Comparison of ENCODE assay signal across 9 cellular contexts in genomic region chr2:218404351-218405145, GRCh38. TPM values are rescaled to one million over a fixed set of nuclear protein-coding genes. Genes with fewer than 3 reads are reported as not detected.
A peak's percentile ranks its signal among the peaks of the same experiment; 100 is the strongest.
DNase-seq lines count a peak whose midpoint lies in the region; ATAC-seq and TF ChIP-seq lines count a peak whose summit lies in the region.
"Had no signal": no experiment of that assay in that cellular context is flagged by ENCODE, and none has a peak within 500 bp of the region (broad histone marks: within the 10 kb centered on the region; RNA-seq: fewer than 3 reads in every experiment).

No MANE protein-coding gene starts in this region.

- H3K4me3 Mint-ChIP-seq in T-helper 1 cell treated with Interleukin-12 subunit alpha and Interleukin-12 subunit beta and Interleukin-4 antibody, amounts not matched to agents 30 μg/mL and 1 μg/mL, for 36 hours, result peak overlapping the region; percentile 28
- no peak overlapping the region for H3K4me3 Mint-ChIP-seq in mesothelial cell of epicardium

- no peak for TF ChIP-seq POLR2A in adrenal gland (IDR thresholded peaks at IDR 0.05)

- no peak overlapping the region for H3K27ac Mint-ChIP-seq in T-helper 1 cell treated with Interleukin-12 subunit alpha and Interleukin-12 subunit beta and Interleukin-4 antibody, amounts not matched to agents 30 μg/mL and 1 μg/mL, for 36 hours
- peak overlapping the region; percentile 61 for H3K27ac Mint-ChIP-seq in mesothelial cell of epicardium

- no peak for DNase-seq in T-helper 1 cell
- DNase-seq in adrenal gland, result peak in 2 of 7 donors; percentile 28 to 37
- no peak for DNase-seq in mesothelial cell of epicardium (ENCODE audit: low spot score in 2 of 2, unreplicated experiment in 2 of 2)
- no peak for DNase-seq in thoracic aorta (ENCODE audit: low spot score)
- DNase-seq in kidney tubule cell (ENCODE audit: low spot score), result no peak
- no peak for DNase-seq in activated CD4-positive, CD25-positive, alpha-beta regulatory T cell (lab: John Stamatoyannopoulos, UW)
- DNase-seq: activated CD4-positive, alpha-beta T cell treated with anti-CD3 and anti-CD28 coated beads, Interleukin-2, amount 50 U/mL, for 1 hour had no signal

- ATAC-seq in thoracic aorta (ENCODE audit: insufficient number of reproducible peaks, low FRiP score, low read depth), result no peak
- ATAC-seq in GM21723 (IDR thresholded peaks at IDR 0.05; ENCODE audit: unreplicated experiment), result no peak

- TF ChIP-seq CTCF in adrenal gland (IDR thresholded peaks at IDR 0.05), result no peak
- no peak for TF ChIP-seq CTCF in mesothelial cell of epicardium (IDR thresholded peaks at IDR 0.05; ENCODE audit: unreplicated experiment)
- TF ChIP-seq CTCF in thoracic aorta (IDR thresholded peaks at IDR 0.05), result no peak

- H3K4me3 ChIP-seq in adrenal gland (no peak overlapping the region), thoracic aorta (no peak overlapping the region)

- peaks cover 17 to 49% of the 10 kb centered on the region in 2 donors for H3K4me1 ChIP-seq in adrenal gland (replicated peaks in 1 of 2)
- H3K4me1 ChIP-seq in thoracic aorta (ENCODE audit: control insufficient read depth in 1 of 2, low read depth in 2 of 2), result peaks cover 16 to 59% of the 10 kb centered on the region in 2 donors

- H3K36me3 Mint-ChIP-seq in T-helper 1 cell treated with Interleukin-12 subunit alpha and Interleukin-12 subunit beta and Interleukin-4 antibody, amounts not matched to agents 30 μg/mL and 1 μg/mL, for 36 hours (ENCODE audit: low read depth), result peaks cover 28% of the 10 kb centered on the region
- H3K36me3 Mint-ChIP-seq in mesothelial cell of epicardium, result peaks cover 12% of the 10 kb centered on the region

- H3K27me3 ChIP-seq in adrenal gland (no peaks in the 10 kb centered on the region), thoracic aorta (replicated peaks; ENCODE audit: insufficient read depth) (no peaks in the 10 kb centered on the region)

- H3K9me3 ChIP-seq in adrenal gland (replicated peaks in 1 of 3), result no peaks in the 10 kb centered on the region
- no peaks in the 10 kb centered on the region for H3K9me3 ChIP-seq in thoracic aorta

- peaks cover 0 to 34% of the 10 kb centered on the region in 2 donors for H3K36me3 ChIP-seq in adrenal gland (replicated peaks in 1 of 2)
- H3K36me3 ChIP-seq in thoracic aorta, result peaks cover 33% of the 10 kb centered on the region

- H3K27me3 Mint-ChIP-seq in T-helper 1 cell treated with Interleukin-12 subunit alpha and Interleukin-12 subunit beta and Interleukin-4 antibody, amounts not matched to agents 30 μg/mL and 1 μg/mL, for 36 hours (ENCODE audit: low read depth), result no peaks in the 10 kb centered on the region
- H3K27me3 Mint-ChIP-seq in mesothelial cell of epicardium (ENCODE audit: low read depth), result no peaks in the 10 kb centered on the region

- no peaks in the 10 kb centered on the region for H3K9me3 Mint-ChIP-seq in T-helper 1 cell treated with Interleukin-12 subunit alpha and Interleukin-12 subunit beta and Interleukin-4 antibody, amounts not matched to agents 30 μg/mL and 1 μg/mL, for 36 hours
- no peaks in the 10 kb centered on the region for H3K9me3 Mint-ChIP-seq in mesothelial cell of epicardium

- peak overlapping the region in 3 of 5 donors; percentile 63 to 94 (median 84) for H3K27ac ChIP-seq in adrenal gland
- peak overlapping the region; percentile 67 to 76 for H3K27ac ChIP-seq in thoracic aorta

- H3K4me1 Mint-ChIP-seq in T-helper 1 cell treated with Interleukin-12 subunit alpha and Interleukin-12 subunit beta and Interleukin-4 antibody, amounts not matched to agents 30 μg/mL and 1 μg/mL, for 36 hours (ENCODE audit: low read depth), result peaks cover 30% of the 10 kb centered on the region
- H3K4me1 Mint-ChIP-seq in mesothelial cell of epicardium, result peaks cover 37% of the 10 kb centered on the region

- WGBS in adrenal gland, 4 donors, result 51 to 67% (median 57%) methylated on average over 7 to 18 of the region's 18 CpGs

- intact Hi-C loops in adrenal gland (cut with DNase I), result loop anchor here in 1 of 2 donors (5.0 to 10.0 kb wide), 2 partner anchors 63 to 240 kb away; no protein-coding TSS in a partner anchor

RNA-seq across cellular contexts. Expression of gene CTDSP1, which starts 4.9 kb away (rescaled TPM):
- total RNA-seq in adrenal gland (100 to 1,000 TPM in 6 of 8 donors, 10 to 100 TPM in 2; 62.7 to 161 (median 124) TPM), mesothelial cell of epicardium (134 to 142 TPM (median 136 TPM) in 3 replicates), thoracic aorta (100 to 1,000 TPM; 141 to 182 TPM)
- 100 to 1,000 TPM in 1 of 3 donors, 10 to 100 TPM in 2; 34.0 to 119 (median 98.9) TPM for polyA plus RNA-seq in adrenal gland

RNA-seq across cellular contexts. Expression of gene VIL1, which starts 14.4 kb away (rescaled TPM):
- total RNA-seq in adrenal gland (under 1 TPM in 2 of 8 donors, not detected in 6; 0.47 to 0.53 TPM), mesothelial cell of epicardium (0.29 to 0.64 TPM (median 0.54 TPM) in 3 replicates), thoracic aorta (1 to 10 TPM in 1 of 2 donors, not detected in 1; 3.6 TPM)
- polyA plus RNA-seq in adrenal gland, result under 1 TPM; 0.09 to 0.40 (median 0.10) TPM

RNA-seq across cellular contexts. Expression of gene SLC11A1, which starts 22.5 kb away (rescaled TPM):
- total RNA-seq in adrenal gland (10 to 100 TPM in 7 of 8 donors, 1 to 10 TPM in 1; 6.2 to 83.6 (median 40.0) TPM), mesothelial cell of epicardium (0.53 to 0.79 TPM (median 0.76 TPM) in 3 replicates), thoracic aorta (100 to 1,000 TPM; 122 to 190 TPM)
- polyA plus RNA-seq in adrenal gland, result 10 to 100 TPM in 2 of 3 donors, 1 to 10 TPM in 1; 6.3 to 89.9 (median 31.8) TPM

RNA-seq across cellular contexts. Expression of gene CATIP, which starts 47.9 kb away (rescaled TPM):
- total RNA-seq in adrenal gland, result 1 to 10 TPM in 1 of 8 donors, under 1 TPM in 3, not detected in 4; 0.46 to 3.2 (median 0.57) TPM
- 1 to 10 TPM in 1 of 3 donors, under 1 TPM in 2; 0.11 to 2.4 (median 0.27) TPM for polyA plus RNA-seq in adrenal gland
- 0.16 TPM in 1 of 3 replicates, not detected in the others for total RNA-seq in mesothelial cell of epicardium
- not detected for total RNA-seq in thoracic aorta
